In genomic region chr6:149169761-149170359, GRCh38 we compare ENCODE assay signal across 13 cellular contexts.
A peak's percentile ranks its signal among the peaks of the same experiment; 100 is the strongest.
DNase-seq lines count a peak whose midpoint lies in the region; ATAC-seq and TF ChIP-seq lines count a peak whose summit lies in the region.
"Had no signal": no experiment of that assay in that cellular context is flagged by ENCODE, and none has a peak within 500 bp of the region (broad histone marks: within the 10 kb centered on the region; RNA-seq: fewer than 3 reads in every experiment).

No MANE protein-coding gene starts in this region.

- no peak for ATAC-seq in GM21381 (IDR thresholded peaks at IDR 0.05; ENCODE audit: unreplicated experiment)
- ATAC-seq: esophagus mucosa had no signal

- peaks cover 20% of the 10 kb centered on the region for H3K4me1 Mint-ChIP-seq in osteocyte (ENCODE audit: unreplicated experiment)

- peak; percentile 81 for DNase-seq in COLO829 (ENCODE audit: low spot score)
- DNase-seq in M059J (ENCODE audit: low read depth) = peak; percentile 95
- peak; percentile 3 to 13 for DNase-seq in cardiac fibroblast (ENCODE audit: low read depth in 2 of 2)
- DNase-seq in osteocyte (ENCODE audit: extremely low spot score, unreplicated experiment) = no peak
- DNase-seq in NCI-H2107 treated with DMSO at 0.1 percent for 48 hours (lab: John Stamatoyannopoulos, UW; ENCODE audit: unreplicated experiment) = no peak
- DNase-seq in stimulated activated CD4-positive, alpha-beta T cell treated with anti-CD3 and anti-CD28 coated beads, Interleukin-2, amount 100 ng/mL, for 48 hours = no peak
- DNase-seq in T-helper 9 cell = no peak
- DNase-seq: NCI-H1930; nephron progenitor cell; stimulated activated CD4-positive, alpha-beta T cell treated with anti-CD3 and anti-CD28 coated beads, Interleukin-15, amount 100 ng/mL, for 24 hours had no signal

- TF ChIP-seq CTCF in cardiac fibroblast (IDR thresholded peaks at IDR 0.05; ENCODE audit: low read depth, low read length) (no peak), osteocyte (IDR thresholded peaks at IDR 0.05) (no peak)

- no peak overlapping the region for H3K4me3 ChIP-seq in cardiac fibroblast (replicated peaks in 1 of 2; ENCODE audit: low read depth in 2 of 2, low read length in 2 of 2)

- H3K27ac Mint-ChIP-seq in osteocyte (ENCODE audit: unreplicated experiment) = peak overlapping the region; percentile 65
- H3K27ac Mint-ChIP-seq: IgD-negative memory B cell had no signal

- no peak overlapping the region for H3K4me3 Mint-ChIP-seq in osteocyte (ENCODE audit: unreplicated experiment)
- H3K4me3 Mint-ChIP-seq: IgD-negative memory B cell had no signal

- no peaks in the 10 kb centered on the region for H3K27me3 Mint-ChIP-seq in osteocyte (ENCODE audit: unreplicated experiment)

- H3K9me3 Mint-ChIP-seq in osteocyte (ENCODE audit: unreplicated experiment) = no peaks in the 10 kb centered on the region
- H3K9me3 Mint-ChIP-seq: nephron progenitor cell had no signal

- H3K36me3 Mint-ChIP-seq in osteocyte (ENCODE audit: unreplicated experiment) = no peaks in the 10 kb centered on the region
- H3K36me3 Mint-ChIP-seq: IgD-negative memory B cell had no signal

Comparison
In these comparisons a context has a peak if more than half of its experiments do, and no peak if none do; other contexts are left out.
1. DNase-seq: peak in COLO829 (single experiment), M059J (single experiment) and cardiac fibroblast (2 of 2); none in osteocyte (single experiment), NCI-H2107 treated with DMSO at 0.1 percent for 48 hours (single experiment), stimulated activated CD4-positive, alpha-beta T cell treated with anti-CD3 and anti-CD28 coated beads, Interleukin-2, amount 100 ng/mL, for 48 hours (0 of 2) and T-helper 9 cell (single experiment).